ENCODE assay signal across 15 cellular contexts in the genomic region with DNA sequence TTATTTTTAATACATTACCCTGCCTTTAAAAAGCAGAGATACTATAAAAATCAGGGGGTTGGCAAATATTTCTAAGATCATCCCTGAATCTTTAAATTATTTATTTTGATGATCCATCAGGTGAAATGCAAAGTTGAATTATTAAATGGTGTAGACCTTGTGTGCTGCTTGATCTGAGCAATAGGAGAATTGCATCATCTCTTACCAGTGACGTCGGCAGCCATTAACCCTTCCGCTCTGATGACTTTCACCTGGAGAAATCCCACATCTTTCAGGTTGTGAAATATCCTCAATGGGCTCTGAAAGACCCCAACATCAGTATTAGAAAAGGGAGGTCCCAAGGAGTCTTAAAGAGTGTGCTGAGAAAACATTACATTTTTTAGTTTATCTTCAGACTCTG.
A peak's percentile ranks its signal among the peaks of the same experiment; 100 is the strongest.
DNase-seq lines count a peak whose midpoint lies in the region; ATAC-seq and TF ChIP-seq lines count a peak whose summit lies in the region.
"Had no signal": no experiment of that assay in that cellular context is flagged by ENCODE, and none has a peak within 500 bp of the region (broad histone marks: within the 10 kb centered on the region; RNA-seq: fewer than 3 reads in every experiment).

No MANE protein-coding gene starts in this region.

- peaks cover 25% of the 10 kb centered on the region; the same call in 2 of the 3 replicates for H3K4me1 Mint-ChIP-seq in GM23338
- H3K4me1 Mint-ChIP-seq: CD4-positive, CD25-positive, alpha-beta regulatory T cell had no signal

- no peak overlapping the region for H3K9ac ChIP-seq in IMR-90 (ENCODE audit: low read depth, low read length)

- H3K9me2 ChIP-seq in GM23338 (ENCODE audit: insufficient read depth) = no peaks in the 10 kb centered on the region

- H2BK20ac ChIP-seq in IMR-90 (ENCODE audit: low read depth, low read length) = no peak overlapping the region

- no peak overlapping the region for H3K4me3 ChIP-seq in GM23338
- no peak overlapping the region for H3K4me3 ChIP-seq in IMR-90 (ENCODE audit: insufficient read depth, low read depth, low read length)
- no peak overlapping the region for H3K4me3 ChIP-seq in fibroblast of mammary gland (ENCODE audit: control insufficient read depth, low read depth, low read length)
- no peak overlapping the region for H3K4me3 ChIP-seq in foreskin fibroblast (ENCODE audit: low read depth in 1 of 2, low read length in 2 of 2)
- H3K4me3 ChIP-seq in spleen = no peak overlapping the region

- H3K36me3 ChIP-seq in GM23338 (ENCODE audit: insufficient read depth) = no peaks in the 10 kb centered on the region
- H3K36me3 ChIP-seq in IMR-90 (ENCODE audit: control insufficient read depth, insufficient read depth, low read length) = no peaks in the 10 kb centered on the region
- peaks cover 0 to 45% (median 0%) of the 10 kb centered on the region in 6 donors for H3K36me3 ChIP-seq in spleen
- H3K36me3 ChIP-seq: BE2C had no signal

- no peak overlapping the region for H4K8ac ChIP-seq in IMR-90 (ENCODE audit: low read depth in 2 of 2, low read length in 2 of 2)

- H3K27ac Mint-ChIP-seq in GM23338 = peak overlapping the region; percentile 90
- H3K27ac Mint-ChIP-seq: CD4-positive, CD25-positive, alpha-beta regulatory T cell; HFFc6 had no signal

- H3K27me3 Mint-ChIP-seq in GM23338 (ENCODE audit: insufficient read depth, low read depth, poor library complexity) = no peaks in the 10 kb centered on the region

- H3K23ac ChIP-seq in IMR-90 (ENCODE audit: low read depth, low read length) = no peak overlapping the region

- no peak overlapping the region for H3K56ac ChIP-seq in IMR-90 (ENCODE audit: extremely low read depth, insufficient read depth, low read length)

- no peaks in the 10 kb centered on the region for H3K36me3 Mint-ChIP-seq in GM23338 (ENCODE audit: low read depth)
- H3K36me3 Mint-ChIP-seq: CD4-positive, CD25-positive, alpha-beta regulatory T cell had no signal

- POLR2A ChIA-PET in IMR-90 (lab: Charles Lee; ENCODE audit: unreplicated experiment) = no interaction called here

- H3K27ac ChIP-seq in GM23338 (ENCODE audit: low read depth) (no peak overlapping the region), IMR-90 (ENCODE audit: insufficient read depth, low read length) (no peak overlapping the region), spleen (no peak overlapping the region)

- H4K5ac ChIP-seq in IMR-90 (ENCODE audit: low read depth, low read length) = no peak overlapping the region

- no peak overlapping the region for H2BK15ac ChIP-seq in IMR-90 (ENCODE audit: low read depth, low read length)

- dilution Hi-C loops in IMR-90 (cut with HindIII; ENCODE audit: low sequenced_read_pairs, unreplicated experiment) = no loop called here

- H4K20me1 ChIP-seq in GM23338 (replicated peaks; ENCODE audit: insufficient read depth) (no peaks in the 10 kb centered on the region), IMR-90 (ENCODE audit: insufficient read depth, low read length) (no peaks in the 10 kb centered on the region)

- TF ChIP-seq CTCF in GM23338 (conservative IDR thresholded peaks at IDR 0.05; ENCODE audit: low read depth in 2 of 2) (no peak), IMR-90 (conservative IDR thresholded peaks at IDR 0.05; ENCODE audit: low read depth, low read length) (no peak), fibroblast of mammary gland (conservative IDR thresholded peaks at IDR 0.05; ENCODE audit: control insufficient read depth, insufficient read depth, low read depth, low read length) (no peak), foreskin fibroblast (IDR thresholded peaks at IDR 0.05; ENCODE audit: low read depth, low read length) (no peak), spleen (IDR thresholded peaks at IDR 0.05 in 8 of 11, conservative IDR thresholded peaks at IDR 0.05 in 3 of 11) (no peak)

- H3K27me3 ChIP-seq in GM23338 (ENCODE audit: insufficient read depth) (no peaks in the 10 kb centered on the region), IMR-90 (ENCODE audit: control insufficient read depth, insufficient read depth, low read length) (no peaks in the 10 kb centered on the region), spleen (replicated peaks in 1 of 7) (peaks cover 0 to 2% (median 0%) of the 10 kb centered on the region in 7 donors)
- H3K27me3 ChIP-seq: BE2C had no signal

- no peak overlapping the region for H4K91ac ChIP-seq in IMR-90 (ENCODE audit: insufficient read depth, low read depth, low read length)

- no CpG with 5 or more reads among the region's 3 CpGs for WGBS in IMR-90 (ENCODE audit: extremely low coverage in 2 of 2, insufficient read length in 1 of 2), 2 experiments
- 67 to 92% (median 88%) methylated on average over 3 of the region's 3 CpGs for WGBS in spleen, 5 donors

- no peak overlapping the region for H3K4ac ChIP-seq in IMR-90 (ENCODE audit: low read depth, low read length)

- no peak overlapping the region for H3K4me3 Mint-ChIP-seq in GM23338
- H3K4me3 Mint-ChIP-seq: CD4-positive, CD25-positive, alpha-beta regulatory T cell; HFFc6 had no signal

- H2AK9ac ChIP-seq in IMR-90 (replicated peaks; ENCODE audit: low read depth, low read length, poor library complexity) = no peak overlapping the region

- H3F3A ChIP-seq in GM23338 (replicated peaks; ENCODE audit: low read depth) = no peaks in the 10 kb centered on the region

- TF ChIP-seq RAD21 in IMR-90 (IDR thresholded peaks at IDR 0.05; ENCODE audit: low read length) = no peak

- H3K9me3 ChIP-seq in IMR-90 (ENCODE audit: control insufficient read depth, insufficient read depth, low read length) = no peaks in the 10 kb centered on the region
- H3K9me3 ChIP-seq in spleen = no peaks in the 10 kb centered on the region
- H3K9me3 ChIP-seq: BE2C, Caco-2 had no signal

- no peak overlapping the region for H3K4me2 ChIP-seq in GM23338
- H3K4me2 ChIP-seq in IMR-90 (ENCODE audit: low read depth, low read length) = no peak overlapping the region

- in situ Hi-C loops in IMR-90 (cut with MboI; ENCODE audit: low sequenced_read_pairs) = no loop called here

- H3K14ac ChIP-seq in IMR-90 (replicated peaks; ENCODE audit: low read depth, low read length) = no peak overlapping the region

- no peak overlapping the region for H3K18ac ChIP-seq in IMR-90 (ENCODE audit: low read depth, low read length)

- no peak for DNase-seq in GM23338 (ENCODE audit: low spot score)
- no peak for DNase-seq in IMR-90
- DNase-seq in amniotic epithelial cell (ENCODE audit: low read depth) = peak; percentile 7
- DNase-seq in fibroblast of mammary gland (ENCODE audit: low read depth) = peak; percentile 2
- DNase-seq in stimulated activated CD4-positive, alpha-beta T cell treated with anti-CD3 and anti-CD28 coated beads, Interleukin-15, amount 100 ng/mL, for 24 hours = no peak
- DNase-seq in foreskin fibroblast = no peak
- DNase-seq in spleen = no peak
- DNase-seq: ACHN; BE2C; C1 segment of cervical spinal cord; Caco-2; CD4-positive, CD25-positive, alpha-beta regulatory T cell; HCEC 1CT; HFFc6 had no signal

- H2BK5ac ChIP-seq in IMR-90 (ENCODE audit: low read depth, low read length, poor library complexity, severe bottlenecking) = no peak overlapping the region

- no peak overlapping the region for H2AK5ac ChIP-seq in IMR-90 (ENCODE audit: low read depth, low read length)

- H3K9me1 ChIP-seq in IMR-90 (ENCODE audit: insufficient read depth, low read length) = no peaks in the 10 kb centered on the region

- BruUV-seq in IMR-90 (replicated peaks; lab: Mats Ljungman, UMichigan) = no TSS peak

- CTCF ChIA-PET in IMR-90 (lab: Yijun Ruan, JAX) = no interaction called here

- intact Hi-C loops in IMR-90 (cut with micrococcal nuclease) = no loop called here
- intact Hi-C loops in spleen (cut with DNase I; ENCODE audit: low total_unique reads) = no loop called here

- TF ChIP-seq POLR2A in IMR-90 (IDR thresholded peaks at IDR 0.05; ENCODE audit: low read depth, low read length) (no peak), spleen (IDR thresholded peaks at IDR 0.05) (no peak)

- H3K9me3 Mint-ChIP-seq in GM23338 = no peaks in the 10 kb centered on the region
- H3K9me3 Mint-ChIP-seq: CD4-positive, CD25-positive, alpha-beta regulatory T cell; HFFc6 had no signal

- H3K79me2 ChIP-seq in GM23338 (replicated peaks; ENCODE audit: insufficient read depth) = no peaks in the 10 kb centered on the region

- no peak overlapping the region for H2BK120ac ChIP-seq in IMR-90 (ENCODE audit: low read depth, low read length)

- H3K4me1 ChIP-seq in GM23338 (ENCODE audit: insufficient read depth) = peaks cover 12% of the 10 kb centered on the region; the same call in 1 of the 2 replicates
- no peaks in the 10 kb centered on the region for H3K4me1 ChIP-seq in IMR-90 (ENCODE audit: control insufficient read depth, insufficient read depth, low read length)
- no peaks in the 10 kb centered on the region for H3K4me1 ChIP-seq in spleen
- H3K4me1 ChIP-seq: BE2C, Caco-2 had no signal

- no peak overlapping the region for H2AFZ ChIP-seq in GM23338
- no peak overlapping the region for H2AFZ ChIP-seq in IMR-90 (replicated peaks; ENCODE audit: low read length, poor library complexity)

- ATAC-seq in GM23338 = no peak
- ATAC-seq in IMR-90 (ENCODE audit: low read depth) = no peak
- no peak for ATAC-seq in HG03159 (IDR thresholded peaks at IDR 0.05; ENCODE audit: unreplicated experiment)

- no peaks in the 10 kb centered on the region for H3K79me1 ChIP-seq in IMR-90 (ENCODE audit: low read depth in 1 of 2, low read length in 2 of 2)

TF ChIP-seq in IMR-90, 13 proteins besides CTCF, POLR2A, EP300 and RAD21:
- TF ChIP-seq SMC3 (IDR thresholded peaks at IDR 0.05; ENCODE audit: low read depth, low read length) (no peak), CEBPB (IDR thresholded peaks at IDR 0.05; ENCODE audit: low read depth, low read length) (peak; percentile 56; the same call in 1 of the 2 replicates)

Comparison
In these comparisons a context has a peak if more than half of its experiments do, and no peak if none do; other contexts are left out.
1. DNase-seq: peak in amniotic epithelial cell (single experiment) and fibroblast of mammary gland (single experiment); none in GM23338 (single experiment), IMR-90 (single experiment), stimulated activated CD4-positive, alpha-beta T cell treated with anti-CD3 and anti-CD28 coated beads, Interleukin-15, amount 100 ng/mL, for 24 hours (single experiment), foreskin fibroblast (0 of 2) and spleen (single experiment).